ENCODE assay signal across 8 cellular contexts in the genomic region with DNA sequence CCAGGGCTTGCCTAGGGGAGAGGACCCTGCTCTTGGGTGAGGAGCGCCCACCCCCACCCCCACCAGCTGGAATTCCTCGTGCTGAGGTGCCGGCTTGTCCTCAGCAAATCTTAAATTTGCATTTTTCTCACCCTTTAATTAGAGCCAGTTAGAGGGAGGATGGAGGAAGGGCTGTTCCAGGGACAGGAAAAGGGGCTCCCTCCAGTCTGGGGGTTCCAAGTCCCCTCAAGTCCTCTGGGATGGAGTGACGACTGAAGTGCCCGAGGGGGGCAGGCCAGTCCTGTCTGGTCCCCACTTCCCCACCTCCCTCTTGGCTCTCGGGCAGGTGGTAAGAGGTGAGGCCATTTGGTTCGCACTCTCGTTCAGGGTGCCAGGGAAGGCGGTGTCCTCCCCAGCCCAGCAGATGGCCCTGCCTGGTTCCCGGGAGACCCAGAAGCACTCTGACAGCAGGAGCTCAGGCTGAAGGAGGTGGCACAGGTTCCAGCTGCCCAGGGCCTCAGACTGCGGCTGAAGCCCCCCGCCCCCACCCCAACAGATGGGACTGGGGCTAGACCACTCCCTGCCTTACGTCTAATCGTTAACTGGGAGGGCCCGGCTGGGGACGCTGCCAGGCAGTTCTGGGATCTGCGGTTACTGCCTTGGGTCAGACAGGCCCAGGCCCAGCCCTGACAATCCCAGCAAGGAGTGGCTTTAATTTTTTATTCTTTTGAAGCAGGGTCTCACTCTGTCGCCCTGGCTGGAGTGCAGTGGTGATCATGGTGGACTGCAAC. TPM values are rescaled to one million over a fixed set of nuclear protein-coding genes. Genes with fewer than 3 reads are reported as not detected.
DNase-seq lines count a peak whose midpoint lies in the region; ATAC-seq and TF ChIP-seq lines count a peak whose summit lies in the region.

No MANE protein-coding gene starts in this region.

- H3K36me3 Mint-ChIP-seq in activated T-cell treated with anti-CD3 and anti-CD28 coated beads, Interleukin-2, amount 50 U/mL, for 72 hours (ENCODE audit: insufficient read depth in 2 of 2) = peaks cover 4 to 7% of the 10 kb centered on the region in 2 donors
- H3K36me3 Mint-ChIP-seq in endodermal cell (ENCODE audit: low read depth) = peaks cover 28% of the 10 kb centered on the region
- peaks cover 48 to 54% of the 10 kb centered on the region in 2 donors for H3K36me3 Mint-ChIP-seq in stimulated activated naive B cell treated with anti-CD40 and anti-IgM and Interleukin-4, amounts not matched to agents 10 μg/mL and 1 μg/mL and 100 μg/mL, for 72 hours

- H3K9ac ChIP-seq in endodermal cell (ENCODE audit: extremely low read depth, low read length, poor library complexity, severe bottlenecking) = no peak overlapping the region

- no peak for ATAC-seq in activated T-cell treated with anti-CD3 and anti-CD28 coated beads, Interleukin-2, amount 50 U/mL, for 72 hours (replicated peaks in 1 of 2)
- ATAC-seq in stimulated activated naive B cell treated with anti-CD40 and anti-IgM and Interleukin-4, amounts not matched to agents 10 μg/mL and 1 μg/mL and 100 μg/mL, for 72 hours (replicated peaks) = no peak
- ATAC-seq in HG03520 (IDR thresholded peaks at IDR 0.05; ENCODE audit: unreplicated experiment) = no peak

- peaks cover 23% of the 10 kb centered on the region for H3K4me1 ChIP-seq in endodermal cell (ENCODE audit: control insufficient read depth, insufficient read depth, low read length)

- in situ Hi-C loops in GM13976 (cut with MboI; ENCODE audit: low sequenced_read_pairs, unreplicated experiment) = no loop called here

- H3K27me3 Mint-ChIP-seq in activated T-cell treated with anti-CD3 and anti-CD28 coated beads, Interleukin-2, amount 50 U/mL, for 72 hours (ENCODE audit: low read depth) = no peaks in the 10 kb centered on the region
- H3K27me3 Mint-ChIP-seq in endodermal cell (ENCODE audit: insufficient read depth) = peaks cover 8% of the 10 kb centered on the region
- no peaks in the 10 kb centered on the region for H3K27me3 Mint-ChIP-seq in stimulated activated naive B cell treated with anti-CD40 and anti-IgM and Interleukin-4, amounts not matched to agents 10 μg/mL and 1 μg/mL and 100 μg/mL, for 72 hours

- peak overlapping the region; percentile 98 for H3K4me3 ChIP-seq in endodermal cell (ENCODE audit: low read length)

- no peaks in the 10 kb centered on the region for H3K9me3 Mint-ChIP-seq in activated T-cell treated with anti-CD3 and anti-CD28 coated beads, Interleukin-2, amount 50 U/mL, for 72 hours
- H3K9me3 Mint-ChIP-seq in endodermal cell = no peaks in the 10 kb centered on the region
- H3K9me3 Mint-ChIP-seq in stimulated activated naive B cell treated with anti-CD40 and anti-IgM and Interleukin-4, amounts not matched to agents 10 μg/mL and 1 μg/mL and 100 μg/mL, for 72 hours = no peaks in the 10 kb centered on the region

- peak overlapping the region; percentile 65 to 90 for H3K4me3 Mint-ChIP-seq in activated T-cell treated with anti-CD3 and anti-CD28 coated beads, Interleukin-2, amount 50 U/mL, for 72 hours
- peak overlapping the region; percentile 98 for H3K4me3 Mint-ChIP-seq in endodermal cell
- peak overlapping the region; percentile 78 to 80 for H3K4me3 Mint-ChIP-seq in stimulated activated naive B cell treated with anti-CD40 and anti-IgM and Interleukin-4, amounts not matched to agents 10 μg/mL and 1 μg/mL and 100 μg/mL, for 72 hours

- H3K27me3 ChIP-seq in endodermal cell (ENCODE audit: control insufficient read depth, insufficient read depth, low read length, poor library complexity, severe bottlenecking) = no peaks in the 10 kb centered on the region

- DNase-seq in activated T-cell treated with anti-CD3 and anti-CD28 coated beads, Interleukin-2, amount 50 U/mL, for 72 hours = no peak
- no peak for DNase-seq in activated T-cell treated with anti-CD3 and anti-CD28 coated beads, Interleukin-2, amount 50 U/mL, for 1 hour
- DNase-seq in NCI-H69 (lab: John Stamatoyannopoulos, UW) (peak; percentile 93), endodermal cell (peak; percentile 90), GM19238 (ENCODE audit: insufficient read length, low spot score) (no peak), GM13976 (ENCODE audit: low spot score) (no peak)
- DNase-seq in stimulated activated naive B cell treated with anti-CD40 and anti-IgM and Interleukin-4, amounts not matched to agents 10 μg/mL and 1 μg/mL and 100 μg/mL, for 72 hours = no peak

- peaks cover 55% of the 10 kb centered on the region for H3K4me1 Mint-ChIP-seq in activated T-cell treated with anti-CD3 and anti-CD28 coated beads, Interleukin-2, amount 50 U/mL, for 72 hours (ENCODE audit: low read depth)
- peaks cover 24% of the 10 kb centered on the region for H3K4me1 Mint-ChIP-seq in endodermal cell
- H3K4me1 Mint-ChIP-seq in stimulated activated naive B cell treated with anti-CD40 and anti-IgM and Interleukin-4, amounts not matched to agents 10 μg/mL and 1 μg/mL and 100 μg/mL, for 72 hours = peaks cover 30 to 68% of the 10 kb centered on the region in 2 donors

- TF ChIP-seq CTCF in endodermal cell (conservative IDR thresholded peaks at IDR 0.05) (peak; percentile 33), GM13976 (IDR thresholded peaks at IDR 0.05; ENCODE audit: borderline replicate concordance, control extremely low read depth, extremely low read depth, insufficient read depth, missing control alignments) (no peak)

- 25 to 28% methylated on average over 11 to 17 of the region's 18 CpGs for WGBS in endodermal cell (ENCODE audit: insufficient coverage in 1 of 2, insufficient read length in 1 of 2), 2 experiments

- no peaks in the 10 kb centered on the region for H3K9me3 ChIP-seq in endodermal cell (ENCODE audit: control insufficient read depth, low read length)

- H3K27ac Mint-ChIP-seq in activated T-cell treated with anti-CD3 and anti-CD28 coated beads, Interleukin-2, amount 50 U/mL, for 72 hours = no peak overlapping the region
- peak overlapping the region; percentile 82 for H3K27ac Mint-ChIP-seq in endodermal cell
- peak overlapping the region; percentile 95 for H3K27ac Mint-ChIP-seq in stimulated activated naive B cell treated with anti-CD40 and anti-IgM and Interleukin-4, amounts not matched to agents 10 μg/mL and 1 μg/mL and 100 μg/mL, for 72 hours

- no peak overlapping the region for H3K27ac ChIP-seq in endodermal cell (ENCODE audit: low read depth, low read length)

- peaks cover 35% of the 10 kb centered on the region for H3K36me3 ChIP-seq in endodermal cell (ENCODE audit: control insufficient read depth, insufficient read depth, low read length)

RNA-seq across cellular contexts. Expression of gene RAB26, which starts 2.2 kb away (rescaled TPM):
- 1 to 10 TPM in 1 of 2 donors, under 1 TPM in 1; 0.82 to 2.0 TPM for total RNA-seq in activated T-cell treated with anti-CD3 and anti-CD28 coated beads, Interleukin-2, amount 50 U/mL, for 72 hours
- total RNA-seq in endodermal cell = 1 to 10 TPM; 3.2 to 4.9 TPM
- polyA plus RNA-seq in endodermal cell (2013, experiment 1 of 2) = 5.8 TPM
- 4.6 TPM for polyA plus RNA-seq in endodermal cell (2013, experiment 2 of 2)

RNA-seq across cellular contexts. Expression of gene TRAF7, which starts 5.0 kb away (rescaled TPM):
- total RNA-seq in activated T-cell treated with anti-CD3 and anti-CD28 coated beads, Interleukin-2, amount 50 U/mL, for 72 hours = 10 to 100 TPM; 66.4 to 72.9 TPM
- 100 to 1,000 TPM; 108 to 110 TPM for total RNA-seq in endodermal cell
- 54.6 TPM for polyA plus RNA-seq in endodermal cell (2013, experiment 1 of 2)
- 52.1 TPM for polyA plus RNA-seq in endodermal cell (2013, experiment 2 of 2)

RNA-seq across cellular contexts. Expression of gene PKD1, which starts 14.9 kb away (rescaled TPM):
- 10 to 100 TPM; 90.2 to 95.7 TPM for total RNA-seq in activated T-cell treated with anti-CD3 and anti-CD28 coated beads, Interleukin-2, amount 50 U/mL, for 72 hours
- total RNA-seq in endodermal cell = 100 to 1,000 TPM; 104 to 110 TPM
- 71.3 TPM for polyA plus RNA-seq in endodermal cell (2013, experiment 1 of 2)
- polyA plus RNA-seq in endodermal cell (2013, experiment 2 of 2) = 71.3 TPM

RNA-seq across cellular contexts. Expression of gene CASKIN1, which starts 45.8 kb away (rescaled TPM):
- 1 to 10 TPM in 1 of 2 donors, under 1 TPM in 1; 0.89 to 2.1 TPM for total RNA-seq in activated T-cell treated with anti-CD3 and anti-CD28 coated beads, Interleukin-2, amount 50 U/mL, for 72 hours
- 1 to 10 TPM; 8.2 to 9.7 TPM for total RNA-seq in endodermal cell
- polyA plus RNA-seq in endodermal cell (2013, experiment 1 of 2) = 11.9 TPM
- polyA plus RNA-seq in endodermal cell (2013, experiment 2 of 2) = 9.7 TPM

RNA-seq across cellular contexts. Expression of gene MLST8, which starts 54.7 kb away (rescaled TPM):
- 10 to 100 TPM; 54.9 to 65.6 TPM for total RNA-seq in activated T-cell treated with anti-CD3 and anti-CD28 coated beads, Interleukin-2, amount 50 U/mL, for 72 hours
- 10 to 100 TPM; 60.3 to 70.8 TPM for total RNA-seq in endodermal cell
- 64.9 TPM for polyA plus RNA-seq in endodermal cell (2013, experiment 1 of 2)
- polyA plus RNA-seq in endodermal cell (2013, experiment 2 of 2) = 61.5 TPM

Comparison
In these comparisons a context has a peak if more than half of its experiments do, and no peak if none do; other contexts are left out.
1. DNase-seq: peak in NCI-H69 (single experiment) and endodermal cell (single experiment); none in activated T-cell treated with anti-CD3 and anti-CD28 coated beads, Interleukin-2, amount 50 U/mL, for 72 hours (0 of 2), activated T-cell treated with anti-CD3 and anti-CD28 coated beads, Interleukin-2, amount 50 U/mL, for 1 hour (single experiment), stimulated activated naive B cell treated with anti-CD40 and anti-IgM and Interleukin-4, amounts not matched to agents 10 μg/mL and 1 μg/mL and 100 μg/mL, for 72 hours (single experiment), GM19238 (single experiment) and GM13976 (single experiment).
2. Peak in every context shown above with its lines, with median percentiles within 50 percentile points of each other: H3K4me3 Mint-ChIP-seq.